Comparison of ENCODE assay signal across 1 cellular context in genomic region chr15:91456921-91457320, GRCh38.
TF ChIP-seq lines count a peak whose summit lies in the region.

No MANE protein-coding gene starts in this region.

TF ChIP-seq in A549, 52 proteins besides CTCF, POLR2A, EP300 and RAD21 (continued from another document):
- TF ChIP-seq MYC (IDR thresholded peaks at IDR 0.05; ENCODE audit: borderline replicate concordance, low read length) (no peak), GATA3 (IDR thresholded peaks at IDR 0.05; ENCODE audit: borderline replicate concordance) (no peak), USF2 (IDR thresholded peaks at IDR 0.05) (no peak), NPAS2 (CRISPR knock-in tag; IDR thresholded peaks at IDR 0.05; ENCODE audit: borderline replicate concordance) (no peak)
